ENCODE assay signal across 7 cellular contexts in the genomic region with DNA sequence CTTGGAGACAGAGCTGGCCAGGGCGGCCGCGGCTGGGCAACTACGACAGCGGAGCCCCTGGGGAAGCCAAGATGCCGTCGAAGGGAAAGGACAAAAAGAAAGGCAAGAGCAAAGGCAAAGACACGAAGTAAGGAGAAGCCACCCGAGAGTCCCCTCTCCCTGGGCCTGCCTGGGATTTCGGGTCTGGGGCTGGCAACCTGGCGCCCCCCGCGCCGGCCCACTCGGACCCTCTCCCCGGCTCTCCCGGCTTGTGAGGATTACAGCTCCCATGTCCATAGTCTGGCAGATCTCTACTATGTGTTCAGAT. TPM values are rescaled to one million over a fixed set of nuclear protein-coding genes. Genes with fewer than 3 reads are reported as not detected.
DNase-seq lines count a peak whose midpoint lies in the region; ATAC-seq, FAIRE-seq and TF ChIP-seq lines count a peak whose summit lies in the region.

No MANE protein-coding gene starts in this region.

- H3K27ac Mint-ChIP-seq in HFFc6, result peak overlapping the region; percentile 93
- peak overlapping the region; percentile 92 for H3K27ac Mint-ChIP-seq in stimulated activated memory B cell treated with anti-CD40 and anti-IgM and Interleukin-4, amounts not matched to agents 10 μg/mL and 1 μg/mL and 100 μg/mL, for 72 hours

- H3K9me3 ChIP-seq in WERI-Rb-1 (ENCODE audit: severe bottlenecking) (no peaks in the 10 kb centered on the region), hepatocyte (ENCODE audit: low read depth) (no peaks in the 10 kb centered on the region)

- H4K20me1 ChIP-seq in hepatocyte (ENCODE audit: insufficient read depth, poor library complexity, severe bottlenecking), result no peaks in the 10 kb centered on the region

- peaks cover 20% of the 10 kb centered on the region for H3K4me1 Mint-ChIP-seq in HFFc6 (ENCODE audit: low read depth)
- peaks cover 16% of the 10 kb centered on the region for H3K4me1 Mint-ChIP-seq in stimulated activated memory B cell treated with anti-CD40 and anti-IgM and Interleukin-4, amounts not matched to agents 10 μg/mL and 1 μg/mL and 100 μg/mL, for 72 hours

- H2AFZ ChIP-seq in hepatocyte, result peak overlapping the region; percentile 99

- DNase-seq in HFFc6, result no peak
- DNase-seq in WERI-Rb-1, result no peak
- no peak for DNase-seq in hepatocyte (ENCODE audit: low spot score)
- DNase-seq in urothelium cell line (ENCODE audit: low spot score), result no peak

- H3K4me3 Mint-ChIP-seq in HFFc6, result peak overlapping the region; percentile 93
- H3K4me3 Mint-ChIP-seq in stimulated activated memory B cell treated with anti-CD40 and anti-IgM and Interleukin-4, amounts not matched to agents 10 μg/mL and 1 μg/mL and 100 μg/mL, for 72 hours, result peak overlapping the region; percentile 91

- H3K4me2 ChIP-seq in hepatocyte, result peak overlapping the region; percentile 91

- H3K36me3 ChIP-seq in WERI-Rb-1 (peaks cover 2% of the 10 kb centered on the region; the same call in 1 of the 2 replicates), hepatocyte (replicated peaks; ENCODE audit: insufficient read depth, low read depth) (no peaks in the 10 kb centered on the region)

- no peaks in the 10 kb centered on the region; the same call in 1 of the 2 replicates for H3K27me3 Mint-ChIP-seq in HFFc6 (ENCODE audit: insufficient read depth)
- H3K27me3 Mint-ChIP-seq in stimulated activated memory B cell treated with anti-CD40 and anti-IgM and Interleukin-4, amounts not matched to agents 10 μg/mL and 1 μg/mL and 100 μg/mL, for 72 hours, result no peaks in the 10 kb centered on the region

- H3K27ac ChIP-seq in WERI-Rb-1 (peak overlapping the region; percentile 58), hepatocyte (peak overlapping the region; percentile 99)

- no peaks in the 10 kb centered on the region for H3K4me1 ChIP-seq in hepatocyte (ENCODE audit: insufficient read depth)

- H3K9me3 Mint-ChIP-seq in HFFc6, result no peaks in the 10 kb centered on the region
- no peaks in the 10 kb centered on the region for H3K9me3 Mint-ChIP-seq in stimulated activated memory B cell treated with anti-CD40 and anti-IgM and Interleukin-4, amounts not matched to agents 10 μg/mL and 1 μg/mL and 100 μg/mL, for 72 hours

- 2% methylated on average over 17 of the region's 17 CpGs for WGBS in hepatocyte (ENCODE audit: low lambda C conversion rate, missing lambda C conversion rate)

- H3K9me2 ChIP-seq in hepatocyte (replicated peaks; ENCODE audit: insufficient read depth), result no peaks in the 10 kb centered on the region

- no peak for FAIRE-seq in urothelium cell line (lab: Jason Lieb, UNC)

- H3K4me3 ChIP-seq in WERI-Rb-1 (ENCODE audit: low read depth, low read length), result peak overlapping the region; percentile 72
- H3K4me3 ChIP-seq in hepatocyte, result peak overlapping the region; percentile 78

- no peaks in the 10 kb centered on the region for H3K36me3 Mint-ChIP-seq in HFFc6 (ENCODE audit: low read depth)
- H3K36me3 Mint-ChIP-seq in stimulated activated memory B cell treated with anti-CD40 and anti-IgM and Interleukin-4, amounts not matched to agents 10 μg/mL and 1 μg/mL and 100 μg/mL, for 72 hours, result no peaks in the 10 kb centered on the region

- ATAC-seq in stimulated activated memory B cell treated with anti-CD40 and anti-IgM and Interleukin-4, amounts not matched to agents 10 μg/mL and 1 μg/mL and 100 μg/mL, for 72 hours, result no peak
- ATAC-seq in HG02678 (IDR thresholded peaks at IDR 0.05; ENCODE audit: unreplicated experiment) (no peak), HG02588 (IDR thresholded peaks at IDR 0.05; ENCODE audit: unreplicated experiment) (no peak)

- H3K27me3 ChIP-seq in WERI-Rb-1 (ENCODE audit: insufficient read depth, low read depth, severe bottlenecking) (no peaks in the 10 kb centered on the region), hepatocyte (no peaks in the 10 kb centered on the region)

- peaks cover 14% of the 10 kb centered on the region for H3K79me2 ChIP-seq in hepatocyte

- TF ChIP-seq CTCF in HFFc6 (IDR thresholded peaks at IDR 0.05), result no peak
- no peak for TF ChIP-seq CTCF in WERI-Rb-1 (IDR thresholded peaks at IDR 0.05; ENCODE audit: low read depth, low read length)
- no peak for TF ChIP-seq CTCF in hepatocyte (IDR thresholded peaks at IDR 0.05; ENCODE audit: poor library complexity)

RNA-seq across cellular contexts. Expression of gene BBOF1, which starts 0.2 kb away (rescaled TPM):
- total RNA-seq in HFFc6 (2021; fragmentation: NEBNext Ultra II Directional; extraction: Animal tissue kit (Norgen Biotek cat#: 25700)), result 1 to 10 TPM; 1.6 to 3.0 (median 2.4) TPM
- total RNA-seq in hepatocyte, result 6.1 and 7.1 TPM in 2 replicates
- 3.9 and 4.1 TPM in 2 replicates for polyA plus RNA-seq in hepatocyte

RNA-seq across cellular contexts. Expression of gene ENTPD5, which starts 0.3 kb away (rescaled TPM):
- total RNA-seq in HFFc6 (2021; fragmentation: NEBNext Ultra II Directional; extraction: Animal tissue kit (Norgen Biotek cat#: 25700)), result 10 to 100 TPM in 3 of 6 experiments, 1 to 10 TPM in 3; 9.0 to 11.7 (median 9.7) TPM
- 57.2 and 71.0 TPM in 2 replicates for total RNA-seq in hepatocyte
- 18.5 and 25.1 TPM in 2 replicates for polyA plus RNA-seq in hepatocyte
